13 cellular contexts compared by ENCODE assay signal in the genomic region with DNA sequence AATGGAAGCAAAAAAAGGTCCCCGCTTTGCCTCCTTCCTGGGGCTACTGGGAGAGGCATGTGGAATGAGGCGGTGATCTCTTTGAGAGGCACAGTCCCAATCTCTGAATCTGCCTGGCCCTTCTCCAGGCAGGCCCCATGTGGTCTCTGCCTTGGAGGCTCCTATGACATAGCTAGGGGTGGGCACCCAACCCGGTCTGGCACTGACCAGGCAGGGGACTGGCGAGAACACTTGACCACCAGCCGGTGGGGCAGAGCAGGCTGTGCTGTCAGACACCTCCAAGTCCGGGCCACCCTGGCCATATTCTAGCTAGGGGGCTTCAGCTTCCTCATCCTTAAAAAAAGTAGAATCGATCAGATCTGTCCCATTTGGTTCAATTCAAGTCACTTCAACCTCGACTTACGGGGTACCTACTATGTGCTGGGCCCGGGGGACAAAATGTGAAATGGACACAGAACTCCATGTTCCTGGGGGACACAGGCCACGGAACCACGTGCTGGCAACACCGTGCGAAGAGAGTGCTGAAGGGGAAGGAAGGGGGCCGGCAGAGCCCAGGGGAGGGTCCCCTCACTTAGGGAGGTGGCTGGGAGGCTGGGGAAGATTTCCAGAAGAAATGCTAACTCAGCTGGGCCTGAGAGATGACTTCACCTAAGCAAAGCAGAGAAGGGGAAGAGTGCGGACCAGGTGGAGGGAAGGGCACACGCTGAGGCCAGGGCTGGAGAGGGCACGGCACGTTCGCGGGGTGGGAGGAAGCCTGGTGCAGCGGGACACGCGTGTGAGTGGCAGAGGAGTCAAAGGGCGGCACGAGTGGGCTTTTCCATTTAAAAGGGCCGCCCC. TPM values are rescaled to one million over a fixed set of nuclear protein-coding genes. Genes with fewer than 3 reads are reported as not detected.
DNase-seq lines count a peak whose midpoint lies in the region; ATAC-seq and TF ChIP-seq lines count a peak whose summit lies in the region.
"Had no signal": no experiment of that assay in that cellular context is flagged by ENCODE, and none has a peak within 500 bp of the region (broad histone marks: within the 10 kb centered on the region; RNA-seq: fewer than 3 reads in every experiment).

No MANE protein-coding gene starts in this region.

- no peak overlapping the region for H3K27ac Mint-ChIP-seq in stimulated activated naive B cell treated with anti-CD40 and anti-IgM and Interleukin-4, amounts not matched to agents 10 μg/mL and 1 μg/mL and 100 μg/mL, for 72 hours
- H3K27ac Mint-ChIP-seq: activated CD4-positive, alpha-beta T cell treated with anti-CD3 and anti-CD28 coated beads, Interleukin-2, amount 10 ng/mL, durations not matched to agents 7 days and 5 days; T-cell had no signal

- H3K4me2 ChIP-seq in smooth muscle cell = no peak overlapping the region

- H3F3A ChIP-seq in smooth muscle cell (ENCODE audit: low read depth) = peaks cover 4% of the 10 kb centered on the region

- peak overlapping the region in 1 of 2 donors; percentile 14 for H3K4me3 Mint-ChIP-seq in stimulated activated naive B cell treated with anti-CD40 and anti-IgM and Interleukin-4, amounts not matched to agents 10 μg/mL and 1 μg/mL and 100 μg/mL, for 72 hours
- H3K4me3 Mint-ChIP-seq: activated CD4-positive, alpha-beta T cell treated with anti-CD3 and anti-CD28 coated beads, Interleukin-2, amount 10 ng/mL, durations not matched to agents 7 days and 5 days; CD14-positive monocyte; T-cell had no signal

- H3K4me3 ChIP-seq in HEK293 (ENCODE audit: low read depth, low read length) = no peak overlapping the region
- no peak overlapping the region for H3K4me3 ChIP-seq in body of pancreas
- H3K4me3 ChIP-seq in lower lobe of right lung = no peak overlapping the region
- H3K4me3 ChIP-seq in smooth muscle cell = no peak overlapping the region

- H3K9ac ChIP-seq in smooth muscle cell (ENCODE audit: low read depth) = peak overlapping the region; percentile 64

- no peaks in the 10 kb centered on the region for H3K36me3 ChIP-seq in HEK293 (ENCODE audit: control insufficient read depth in 2 of 2, insufficient read depth in 1 of 2, low read length in 2 of 2)
- H3K36me3 ChIP-seq in body of pancreas (replicated peaks in 1 of 2; ENCODE audit: insufficient read depth in 1 of 2, low read depth in 2 of 2) = no peaks in the 10 kb centered on the region
- peaks cover 4% of the 10 kb centered on the region for H3K36me3 ChIP-seq in lower lobe of right lung
- no peaks in the 10 kb centered on the region for H3K36me3 ChIP-seq in smooth muscle cell (ENCODE audit: low read depth)

- ATAC-seq in body of pancreas (no peak), lower lobe of right lung (no peak), GM21576 (IDR thresholded peaks at IDR 0.05; ENCODE audit: unreplicated experiment) (no peak)
- no peak for ATAC-seq in stimulated activated naive B cell treated with anti-CD40 and anti-IgM and Interleukin-4, amounts not matched to agents 10 μg/mL and 1 μg/mL and 100 μg/mL, for 72 hours (replicated peaks)
- ATAC-seq: T-cell had no signal

- H3K27me3 Mint-ChIP-seq in stimulated activated naive B cell treated with anti-CD40 and anti-IgM and Interleukin-4, amounts not matched to agents 10 μg/mL and 1 μg/mL and 100 μg/mL, for 72 hours = peaks cover 10 to 11% of the 10 kb centered on the region in 2 donors
- H3K27me3 Mint-ChIP-seq: activated CD4-positive, alpha-beta T cell treated with anti-CD3 and anti-CD28 coated beads, Interleukin-2, amount 10 ng/mL, durations not matched to agents 7 days and 5 days; T-cell had no signal

- POLR2A ChIA-PET in HEK293 (lab: Yijun Ruan, JAX) = no interaction called here

- no peaks in the 10 kb centered on the region for H3K36me3 Mint-ChIP-seq in stimulated activated naive B cell treated with anti-CD40 and anti-IgM and Interleukin-4, amounts not matched to agents 10 μg/mL and 1 μg/mL and 100 μg/mL, for 72 hours
- H3K36me3 Mint-ChIP-seq: CD14-positive monocyte, T-cell had no signal

- H3K4me1 ChIP-seq in HEK293 (ENCODE audit: control insufficient read depth, insufficient read depth, low read length) = no peaks in the 10 kb centered on the region
- peaks cover 41% of the 10 kb centered on the region for H3K4me1 ChIP-seq in body of pancreas
- peaks cover 94% of the 10 kb centered on the region for H3K4me1 ChIP-seq in lower lobe of right lung
- H3K4me1 ChIP-seq in smooth muscle cell (ENCODE audit: low read depth) = peaks cover 22% of the 10 kb centered on the region

- peaks cover 60% of the 10 kb centered on the region for H4K20me1 ChIP-seq in smooth muscle cell (ENCODE audit: low read depth)

- no peaks in the 10 kb centered on the region for H3K9me3 Mint-ChIP-seq in stimulated activated naive B cell treated with anti-CD40 and anti-IgM and Interleukin-4, amounts not matched to agents 10 μg/mL and 1 μg/mL and 100 μg/mL, for 72 hours
- H3K9me3 Mint-ChIP-seq: activated CD4-positive, alpha-beta T cell treated with anti-CD3 and anti-CD28 coated beads, Interleukin-2, amount 10 ng/mL, durations not matched to agents 7 days and 5 days; CD14-positive monocyte; T-cell had no signal

- H3K79me2 ChIP-seq in smooth muscle cell (ENCODE audit: low read depth) = peaks cover 17% of the 10 kb centered on the region

- TF ChIP-seq CTCF in HEK293 (tag by site-specific recombination; IDR thresholded peaks at IDR 0.05) = no peak
- no peak for TF ChIP-seq CTCF in body of pancreas (IDR thresholded peaks at IDR 0.05)
- no peak for TF ChIP-seq CTCF in lower lobe of right lung (IDR thresholded peaks at IDR 0.05)
- TF ChIP-seq CTCF in smooth muscle cell (IDR thresholded peaks at IDR 0.05; ENCODE audit: borderline replicate concordance, insufficient read depth, poor library complexity, severe bottlenecking) = no peak

- H3K27me3 ChIP-seq in body of pancreas (no peaks in the 10 kb centered on the region), lower lobe of right lung (ENCODE audit: low read depth) (no peaks in the 10 kb centered on the region), smooth muscle cell (ENCODE audit: low read depth) (no peaks in the 10 kb centered on the region)

- DNase-seq in body of pancreas (peak in 1 of 4 donors; percentile 34), lower lobe of right lung (no peak), smooth muscle cell (lab: John Stamatoyannopoulos, UW; ENCODE audit: unreplicated experiment) (no peak), NCI-H2171 (lab: John Stamatoyannopoulos, UW) (no peak), C1 segment of cervical spinal cord (lab: John Stamatoyannopoulos, UW) (no peak)
- no peak for DNase-seq in stimulated activated naive B cell treated with anti-CD40 and anti-IgM and Interleukin-4, amounts not matched to agents 10 μg/mL and 1 μg/mL and 100 μg/mL, for 72 hours
- DNase-seq: activated CD4-positive, alpha-beta T cell treated with anti-CD3 and anti-CD28 coated beads, Interleukin-2, amount 10 ng/mL, durations not matched to agents 7 days and 5 days; activated gamma-delta T cell; NCI-H1930; T-cell had no signal

- WGBS in body of pancreas, 2 donors = 44 to 55% methylated on average over 23 to 27 of the region's 27 CpGs
- WGBS in smooth muscle cell (ENCODE audit: low lambda C conversion rate) = 99% methylated on average over 21 of the region's 27 CpGs

- no peak for TF ChIP-seq POLR2A in body of pancreas (IDR thresholded peaks at IDR 0.05)

- no peak overlapping the region for H3K27ac ChIP-seq in HEK293 (ENCODE audit: extremely low read depth, low read depth, low read length)
- H3K27ac ChIP-seq in body of pancreas = peak overlapping the region; percentile 87 to 96 (median 88)
- peak overlapping the region; percentile 66 for H3K27ac ChIP-seq in lower lobe of right lung
- peak overlapping the region; percentile 90 for H3K27ac ChIP-seq in smooth muscle cell (ENCODE audit: low read depth)

- no peak overlapping the region for H2AFZ ChIP-seq in smooth muscle cell (ENCODE audit: low read depth)

- no peaks in the 10 kb centered on the region for H3K9me3 ChIP-seq in HEK293 (ENCODE audit: control insufficient read depth, insufficient read depth, low read depth, low read length)
- no peaks in the 10 kb centered on the region for H3K9me3 ChIP-seq in body of pancreas
- H3K9me3 ChIP-seq in lower lobe of right lung = no peaks in the 10 kb centered on the region
- H3K9me3 ChIP-seq in smooth muscle cell (replicated peaks; ENCODE audit: low read depth) = no peaks in the 10 kb centered on the region

- peaks cover 12 to 13% of the 10 kb centered on the region in 2 donors for H3K4me1 Mint-ChIP-seq in stimulated activated naive B cell treated with anti-CD40 and anti-IgM and Interleukin-4, amounts not matched to agents 10 μg/mL and 1 μg/mL and 100 μg/mL, for 72 hours

- intact Hi-C loops in body of pancreas (cut with DNase I) (no loop called here), lower lobe of right lung (cut with DNase I) (no loop called here)

- CTCF ChIA-PET in HEK293 (lab: Yijun Ruan, JAX) = no interaction called here

TF ChIP-seq in HEK293, 187 proteins besides CTCF, POLR2A, EP300 and RAD21:
- TF ChIP-seq, protein P1, sequence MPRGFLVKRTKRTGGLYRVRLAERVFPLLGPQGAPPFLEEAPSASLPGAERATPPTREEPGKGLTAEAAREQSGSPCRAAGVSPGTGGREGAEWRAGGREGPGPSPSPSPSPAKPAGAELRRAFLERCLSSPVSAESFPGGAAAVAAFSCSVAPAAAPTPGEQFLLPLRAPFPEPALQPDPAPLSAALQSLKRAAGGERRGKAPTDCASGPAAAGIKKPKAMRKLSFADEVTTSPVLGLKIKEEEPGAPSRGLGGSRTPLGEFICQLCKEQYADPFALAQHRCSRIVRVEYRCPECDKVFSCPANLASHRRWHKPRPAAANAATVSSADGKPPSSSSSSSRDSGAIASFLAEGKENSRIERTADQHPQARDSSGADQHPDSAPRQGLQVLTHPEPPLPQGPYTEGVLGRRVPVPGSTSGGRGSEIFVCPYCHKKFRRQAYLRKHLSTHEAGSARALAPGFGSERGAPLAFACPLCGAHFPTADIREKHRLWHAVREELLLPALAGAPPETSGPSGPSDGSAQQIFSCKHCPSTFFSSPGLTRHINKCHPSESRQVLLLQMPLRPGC (tag by site-specific recombination; IDR thresholded peaks at IDR 0.05) = no peak
- no peak for TF ChIP-seq TRIM28 (IDR thresholded peaks at IDR 0.05; ENCODE audit: borderline replicate concordance, low read length)
- no peak for TF ChIP-seq ZNF274 (IDR thresholded peaks at IDR 0.05; ENCODE audit: low read length)
- TF ChIP-seq ZNF274 (tag by site-specific recombination; IDR thresholded peaks at IDR 0.05; ENCODE audit: borderline replicate concordance) = no peak
- no peak for TF ChIP-seq ZNF214 (tag by site-specific recombination; IDR thresholded peaks at IDR 0.05; ENCODE audit: borderline replicate concordance)
- peak; percentile 44; the same call in 1 of the 2 replicates for TF ChIP-seq GLIS1 (tag by site-specific recombination; IDR thresholded peaks at IDR 0.05)
- no peak for TF ChIP-seq ZNF292 (tag by site-specific recombination; IDR thresholded peaks at IDR 0.05; ENCODE audit: borderline replicate concordance, low read depth)
- no peak for TF ChIP-seq ZNF426 (tag by site-specific recombination; IDR thresholded peaks at IDR 0.05)
TF ChIP-seq in HEK293: peak in this region for 1.

RNA-seq across cellular contexts. Expression of a gene that starts 33.3 kb away (rescaled TPM):
- total RNA-seq in body of pancreas (100 to 1,000 TPM in 1 of 2 donors, 10 to 100 TPM in 1; 87.7 to 179 TPM), lower lobe of right lung (216 TPM), smooth muscle cell (26.4 and 40.7 TPM in 2 replicates)
- 46.7 and 55.4 TPM in 2 replicates for polyA plus RNA-seq in smooth muscle cell
- polyA plus RNA-seq: CD14-positive monocyte had no signal
